In the genomic region with DNA sequence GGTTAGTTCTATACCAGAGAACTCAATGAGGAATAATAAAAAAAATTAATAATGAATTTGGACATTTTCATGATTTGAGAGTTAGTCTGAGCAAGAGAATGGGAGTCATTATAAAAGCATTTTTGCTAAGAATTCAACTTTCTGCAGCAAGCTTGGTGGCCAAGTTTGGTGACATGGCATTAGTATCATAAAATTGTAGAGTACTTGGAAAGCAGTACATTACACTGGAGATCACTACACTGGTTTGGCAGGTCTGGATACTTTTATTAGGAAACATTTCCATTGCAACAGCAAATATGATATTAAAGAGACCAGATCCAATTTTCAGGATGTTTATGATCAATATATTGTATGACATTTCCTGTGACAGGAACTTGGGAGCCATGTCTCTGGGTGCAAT, we compare ENCODE assay signal across 24 cellular contexts.
"Had no signal": no experiment of that assay in that cellular context is flagged by ENCODE, and none has a peak within 500 bp of the region (broad histone marks: within the 10 kb centered on the region; RNA-seq: fewer than 3 reads in every experiment).

No MANE protein-coding gene starts in this region.

- DNase-seq: colonic mucosa; cortex of kidney; dermis blood vessel endothelial cell; dorsolateral prefrontal cortex; effector CD4-positive, alpha-beta T cell; effector CD8-positive, alpha-beta T cell; effector memory CD4-positive, alpha-beta T cell; effector memory CD8-positive, alpha-beta T cell; endodermal cell; erythroblast; esophagus squamous epithelium; foreskin fibroblast; foreskin keratinocyte; foreskin melanocyte; gastrocnemius medialis; glutamatergic neuron; head of caudate nucleus; heart left ventricle; heart right ventricle had no signal

- H3K4me3 ChIP-seq: colonic mucosa, coronary artery, dorsolateral prefrontal cortex, esophagus muscularis mucosa, esophagus squamous epithelium, gastrocnemius medialis, gastroesophageal sphincter, heart left ventricle, heart right ventricle had no signal

- H3K36me3 ChIP-seq: colonic mucosa, esophagus muscularis mucosa, esophagus squamous epithelium, gastrocnemius medialis, gastroesophageal sphincter, heart left ventricle, heart right ventricle had no signal

- ATAC-seq: effector memory CD8-positive, alpha-beta T cell; esophagus mucosa; foreskin keratinocyte; gastrocnemius medialis; gastroesophageal sphincter; heart left ventricle; heart right ventricle had no signal

- H3K27me3 ChIP-seq: colonic mucosa, dorsolateral prefrontal cortex, esophagus muscularis mucosa, esophagus squamous epithelium, foreskin keratinocyte, gastrocnemius medialis, gastroesophageal sphincter, heart left ventricle, heart right ventricle had no signal

- H3K27ac ChIP-seq: colonic mucosa, coronary artery, dorsolateral prefrontal cortex, epithelial cell of prostate, esophagus muscularis mucosa, esophagus squamous epithelium, foreskin keratinocyte, gastrocnemius medialis, gastroesophageal sphincter, heart left ventricle, heart right ventricle had no signal

- H3K9me3 ChIP-seq: colonic mucosa, esophagus muscularis mucosa, esophagus squamous epithelium, gastrocnemius medialis, gastroesophageal sphincter, heart left ventricle had no signal

- H3K4me1 ChIP-seq: colonic mucosa, esophagus squamous epithelium, foreskin keratinocyte, gastrocnemius medialis, heart left ventricle, heart right ventricle had no signal
